In the genomic region with DNA sequence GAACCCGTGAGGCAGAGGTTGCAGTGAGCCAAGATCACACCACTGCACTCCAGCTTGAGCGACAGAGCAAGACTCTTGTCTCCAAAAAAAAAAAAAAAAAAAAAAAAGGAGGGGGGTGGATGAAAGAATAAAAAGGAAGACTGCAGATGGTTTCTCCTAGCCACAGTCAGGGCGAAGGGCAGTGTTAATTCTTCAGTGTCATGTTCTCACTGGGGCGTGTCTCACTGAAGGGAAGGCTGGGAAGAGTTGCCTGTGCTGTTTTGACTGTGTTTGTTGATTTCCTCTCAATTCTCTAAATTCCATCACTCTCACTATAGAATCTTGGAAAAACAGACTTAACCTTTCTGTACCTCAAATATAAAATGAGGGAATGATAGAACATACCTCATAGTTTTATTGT, we compare ENCODE assay signal across 20 cellular contexts.
A peak's percentile ranks its signal among the peaks of the same experiment; 100 is the strongest.
DNase-seq lines count a peak whose midpoint lies in the region; ATAC-seq and FAIRE-seq lines count a peak whose summit lies in the region.
"Had no signal": no experiment of that assay in that cellular context is flagged by ENCODE, and none has a peak within 500 bp of the region (broad histone marks: within the 10 kb centered on the region; RNA-seq: fewer than 3 reads in every experiment).

No MANE protein-coding gene starts in this region.

- no peaks in the 10 kb centered on the region for H3K9me3 Mint-ChIP-seq in T-helper 2 cell treated with Interferon-gamma antibody and Interleukin-4, amounts not matched to agents 5 μg/mL and 100 μg/mL, for 36 hours
- H3K9me3 Mint-ChIP-seq: activated CD8-positive, alpha-beta T cell treated with anti-CD3 and anti-CD28 coated beads for 36 hours; activated T-cell treated with anti-CD3 and anti-CD28 coated beads, Interleukin-2, amount 50 U/mL, for 24 hours; stimulated activated naive B cell treated with anti-CD40 and anti-IgM and Interleukin-4, amounts not matched to agents 10 μg/mL and 1 μg/mL and 100 μg/mL, for 72 hours had no signal

- DNase-seq in NOMO-1 treated with dmso at 0.1 percent for 144 hours (lab: John Stamatoyannopoulos, UW; ENCODE audit: unreplicated experiment) (peak; percentile 16), NOMO-1 treated with DMSO at 0.1 percent for 48 hours (lab: John Stamatoyannopoulos, UW; ENCODE audit: unreplicated experiment) (no peak), SW480 (ENCODE audit: low spot score) (peak; percentile 9), kidney tubule cell (ENCODE audit: low spot score) (peak; percentile 71), urothelium cell line (ENCODE audit: low spot score) (peak; percentile 21), medulla oblongata (ENCODE audit: extremely low spot score) (no peak)
- no peak for DNase-seq in T-helper 2 cell treated with Interferon-gamma antibody and Interleukin-4, amounts not matched to agents 5 μg/mL and 100 μg/mL, for 36 hours (ENCODE audit: low spot score)
- DNase-seq: 8988T; activated CD8-positive, alpha-beta T cell treated with anti-CD3 and anti-CD28 coated beads for 36 hours; activated naive CD4-positive, alpha-beta T cell treated with Interleukin-2 at 50 U/mL for 16 hours; activated T-cell treated with anti-CD3 and anti-CD28 coated beads, Interleukin-2, amount 50 U/mL, for 24 hours; cerebellar nuclear complex; effector memory CD4-positive, alpha-beta T cell; glutamatergic neuron; lower lobe of right lung; NCI-H1048; NCI-H524; stimulated activated naive B cell treated with anti-CD40 and anti-IgM and Interleukin-4, amounts not matched to agents 10 μg/mL and 1 μg/mL and 100 μg/mL, for 72 hours; T-helper 17 cell had no signal

- FAIRE-seq in urothelium cell line (lab: Jason Lieb, UNC) = no peak

- peaks cover 3% of the 10 kb centered on the region for H3K4me1 Mint-ChIP-seq in T-helper 2 cell treated with Interferon-gamma antibody and Interleukin-4, amounts not matched to agents 5 μg/mL and 100 μg/mL, for 36 hours (ENCODE audit: low read depth)

- H3K36me3 Mint-ChIP-seq in T-helper 2 cell treated with Interferon-gamma antibody and Interleukin-4, amounts not matched to agents 5 μg/mL and 100 μg/mL, for 36 hours (ENCODE audit: low read depth) = no peaks in the 10 kb centered on the region

- no peak overlapping the region for H3K27ac Mint-ChIP-seq in T-helper 2 cell treated with Interferon-gamma antibody and Interleukin-4, amounts not matched to agents 5 μg/mL and 100 μg/mL, for 36 hours
- H3K27ac Mint-ChIP-seq: activated CD8-positive, alpha-beta T cell treated with anti-CD3 and anti-CD28 coated beads for 36 hours; activated T-cell treated with anti-CD3 and anti-CD28 coated beads, Interleukin-2, amount 50 U/mL, for 24 hours; stimulated activated naive B cell treated with anti-CD40 and anti-IgM and Interleukin-4, amounts not matched to agents 10 μg/mL and 1 μg/mL and 100 μg/mL, for 72 hours; T-helper 17 cell had no signal

- peaks cover 15% of the 10 kb centered on the region for H3K27me3 Mint-ChIP-seq in T-helper 2 cell treated with Interferon-gamma antibody and Interleukin-4, amounts not matched to agents 5 μg/mL and 100 μg/mL, for 36 hours (ENCODE audit: low read depth)

- no peak for ATAC-seq in HG03432 (IDR thresholded peaks at IDR 0.05; ENCODE audit: unreplicated experiment)
- ATAC-seq: activated CD8-positive, alpha-beta T cell treated with anti-CD3 and anti-CD28 coated beads for 36 hours; lower lobe of right lung; stimulated activated naive B cell treated with anti-CD40 and anti-IgM and Interleukin-4, amounts not matched to agents 10 μg/mL and 1 μg/mL and 100 μg/mL, for 72 hours; T-helper 17 cell had no signal

- H3K4me3 Mint-ChIP-seq in T-helper 2 cell treated with Interferon-gamma antibody and Interleukin-4, amounts not matched to agents 5 μg/mL and 100 μg/mL, for 36 hours = no peak overlapping the region
- H3K4me3 Mint-ChIP-seq: activated CD8-positive, alpha-beta T cell treated with anti-CD3 and anti-CD28 coated beads for 36 hours; activated T-cell treated with anti-CD3 and anti-CD28 coated beads, Interleukin-2, amount 50 U/mL, for 24 hours; stimulated activated naive B cell treated with anti-CD40 and anti-IgM and Interleukin-4, amounts not matched to agents 10 μg/mL and 1 μg/mL and 100 μg/mL, for 72 hours; T-helper 17 cell had no signal

Comparison
In these comparisons a context has a peak if more than half of its experiments do, and no peak if none do; other contexts are left out.
1. DNase-seq: peak in NOMO-1 treated with dmso at 0.1 percent for 144 hours (single experiment), SW480 (single experiment), kidney tubule cell (single experiment) and urothelium cell line (single experiment); none in NOMO-1 treated with DMSO at 0.1 percent for 48 hours (single experiment), medulla oblongata (single experiment) and T-helper 2 cell treated with Interferon-gamma antibody and Interleukin-4, amounts not matched to agents 5 μg/mL and 100 μg/mL, for 36 hours (single experiment).